Comparison of ENCODE assay signal across 24 cellular contexts in genomic region chr6:5184878-5185277, GRCh38.
DNase-seq lines count a peak whose midpoint lies in the region; ATAC-seq and TF ChIP-seq lines count a peak whose summit lies in the region.
"Had no signal": no experiment of that assay in that cellular context is flagged by ENCODE, and none has a peak within 500 bp of the region (broad histone marks: within the 10 kb centered on the region; RNA-seq: fewer than 3 reads in every experiment).

No MANE protein-coding gene starts in this region.

- H4K20me1 ChIP-seq in GM23338 (replicated peaks; ENCODE audit: insufficient read depth) = no peaks in the 10 kb centered on the region; the same call in none of the 2 replicates

- no peaks in the 10 kb centered on the region for H3K9me2 ChIP-seq in GM23338 (ENCODE audit: insufficient read depth)

- H3K27me3 ChIP-seq in GM23338 (ENCODE audit: insufficient read depth) = no peaks in the 10 kb centered on the region
- H3K27me3 ChIP-seq in right cardiac atrium (ENCODE audit: control insufficient read depth, insufficient read depth) = no peaks in the 10 kb centered on the region
- H3K27me3 ChIP-seq: BE2C, BLaER1 had no signal

- POLR2A ChIA-PET in WTC11 (lab: Charles Lee) = no interaction called here

- H3K36me3 Mint-ChIP-seq in GM23338 (ENCODE audit: low read depth) (no peaks in the 10 kb centered on the region), WTC11 (no peaks in the 10 kb centered on the region), neural crest cell (ENCODE audit: low read depth) (no peaks in the 10 kb centered on the region)

- no peaks in the 10 kb centered on the region for H3F3A ChIP-seq in GM23338 (replicated peaks; ENCODE audit: low read depth)

- WGBS in right cardiac atrium = 92% methylated on average over 9 of the region's 9 CpGs

- no peak for TF ChIP-seq CTCF in GM23338 (conservative IDR thresholded peaks at IDR 0.05; ENCODE audit: low read depth in 2 of 2)
- no peak for TF ChIP-seq CTCF in WTC11 (IDR thresholded peaks at IDR 0.05)
- no peak for TF ChIP-seq CTCF in neural crest cell (conservative IDR thresholded peaks at IDR 0.05)

- H3K27ac Mint-ChIP-seq in GM23338 (no peak overlapping the region), WTC11 (no peak overlapping the region), neural crest cell (ENCODE audit: unreplicated experiment) (peak overlapping the region; percentile 87)
- H3K27ac Mint-ChIP-seq: CD14-positive monocyte; CD8-positive, alpha-beta memory T cell had no signal

- no peak overlapping the region for H3K4me3 Mint-ChIP-seq in GM23338
- no peak overlapping the region for H3K4me3 Mint-ChIP-seq in WTC11
- H3K4me3 Mint-ChIP-seq in neural crest cell = no peak overlapping the region
- H3K4me3 Mint-ChIP-seq: CD14-positive monocyte; CD4-positive, alpha-beta memory T cell; CD4-positive, CD25-positive, alpha-beta regulatory T cell; CD8-positive, alpha-beta memory T cell had no signal

- H3K4me3 ChIP-seq in GM23338 (no peak overlapping the region), right cardiac atrium (ENCODE audit: low read length) (no peak overlapping the region)
- H3K4me3 ChIP-seq: BLaER1, GM12878 had no signal

- no peaks in the 10 kb centered on the region for H3K79me2 ChIP-seq in GM23338 (replicated peaks; ENCODE audit: insufficient read depth)

- no peaks in the 10 kb centered on the region for H3K9me3 ChIP-seq in right cardiac atrium (ENCODE audit: control insufficient read depth, low read length)
- H3K9me3 ChIP-seq: BE2C, BLaER1 had no signal

- DNase-seq in GM23338 (ENCODE audit: low spot score) = peak; percentile 25
- no peak for DNase-seq in WTC11 (ENCODE audit: low spot score)
- DNase-seq in neural crest cell (ENCODE audit: low read depth, low spot score) = no peak
- no peak for DNase-seq in right cardiac atrium
- no peak for DNase-seq in RKO (ENCODE audit: low spot score)
- DNase-seq: 8988T; ACHN; BE2C; C1 segment of cervical spinal cord; CD4-positive, alpha-beta memory T cell; CD4-positive, CD25-positive, alpha-beta regulatory T cell; CD8-positive, alpha-beta memory T cell; COR-L47; DMS 273 treated with DMSO at 0.1 percent for 48 hours; DMS153; DMS53; DMS79; DND-41; EL; GDM1 had no signal

- H3K27me3 Mint-ChIP-seq in GM23338 (ENCODE audit: insufficient read depth, low read depth, poor library complexity) (peaks cover 5% of the 10 kb centered on the region), WTC11 (ENCODE audit: low read depth) (no peaks in the 10 kb centered on the region), neural crest cell (ENCODE audit: low read depth) (no peaks in the 10 kb centered on the region)
- H3K27me3 Mint-ChIP-seq: CD4-positive, alpha-beta memory T cell; CD4-positive, CD25-positive, alpha-beta regulatory T cell; CD8-positive, alpha-beta memory T cell had no signal

- H3K36me3 ChIP-seq in GM23338 (ENCODE audit: insufficient read depth) = no peaks in the 10 kb centered on the region
- H3K36me3 ChIP-seq: BE2C, BLaER1 had no signal

- H3K9me3 Mint-ChIP-seq in GM23338 (no peaks in the 10 kb centered on the region), WTC11 (no peaks in the 10 kb centered on the region), neural crest cell (no peaks in the 10 kb centered on the region)
- H3K9me3 Mint-ChIP-seq: CD14-positive monocyte; CD4-positive, alpha-beta memory T cell; CD4-positive, CD25-positive, alpha-beta regulatory T cell; CD8-positive, alpha-beta memory T cell had no signal

- no peak overlapping the region for H2AFZ ChIP-seq in GM23338

- peak; percentile 62 for ATAC-seq in GM23338
- peak; percentile 59 for ATAC-seq in WTC11
- no peak for ATAC-seq in HG02642 (IDR thresholded peaks at IDR 0.05; ENCODE audit: poor library complexity, unreplicated experiment)
- ATAC-seq in right cardiac atrium = no peak
- ATAC-seq: GM12878 had no signal

- H3K4me1 ChIP-seq in GM23338 (ENCODE audit: insufficient read depth) (no peaks in the 10 kb centered on the region), right cardiac atrium (ENCODE audit: control insufficient read depth, insufficient read depth, low read length) (no peaks in the 10 kb centered on the region)
- H3K4me1 ChIP-seq: BE2C, BLaER1 had no signal

- no peak overlapping the region for H3K4me2 ChIP-seq in GM23338
- H3K4me2 ChIP-seq: BLaER1 had no signal

- CTCF ChIA-PET in WTC11 (lab: Charles Lee) = interaction anchor here (0.6 to 2.3 kb wide), 2 partner anchors 10 to 30 kb away, joined by 4 to 12 read pairs; no protein-coding TSS in a partner anchor

- H3K27ac ChIP-seq in GM23338 (ENCODE audit: low read depth) (no peak overlapping the region), right cardiac atrium (ENCODE audit: low read length) (no peak overlapping the region)
- H3K27ac ChIP-seq: BLaER1 had no signal

- intact Hi-C loops in right cardiac atrium (cut with DNase I) = no loop called here

- H3K4me1 Mint-ChIP-seq in GM23338 (peaks cover 12% of the 10 kb centered on the region), WTC11 (peaks cover 10% of the 10 kb centered on the region), neural crest cell (no peaks in the 10 kb centered on the region)

TF ChIP-seq in GM23338, 12 proteins besides CTCF, POLR2A, EP300 and RAD21:
- TF ChIP-seq CREB1 (CRISPR knock-in tag; IDR thresholded peaks at IDR 0.05; ENCODE audit: low read depth) = no peak
- TF ChIP-seq ZNF331 (CRISPR knock-in tag; IDR thresholded peaks at IDR 0.05; ENCODE audit: low read depth) = no peak

TF ChIP-seq in WTC11, 78 proteins besides CTCF, POLR2A, EP300 and RAD21 (continues in another document):
- no peak for TF ChIP-seq GTF2I (CRISPR knock-in tag; conservative IDR thresholded peaks at IDR 0.05)
- no peak for TF ChIP-seq SMAD3 (CRISPR knock-in tag; IDR thresholded peaks at IDR 0.05; ENCODE audit: borderline replicate concordance)
- no peak for TF ChIP-seq RORB (CRISPR knock-in tag; IDR thresholded peaks at IDR 0.05)
- TF ChIP-seq FOXP4 (CRISPR knock-in tag; IDR thresholded peaks at IDR 0.05) = no peak
- no peak for TF ChIP-seq IRF2 (CRISPR knock-in tag; IDR thresholded peaks at IDR 0.05; ENCODE audit: borderline replicate concordance, low read depth)
- no peak for TF ChIP-seq PRRX2 (CRISPR knock-in tag; IDR thresholded peaks at IDR 0.05)
- TF ChIP-seq USF2 (CRISPR knock-in tag; IDR thresholded peaks at IDR 0.05) = no peak
- no peak for TF ChIP-seq ZNF425 (CRISPR knock-in tag; conservative IDR thresholded peaks at IDR 0.05)
- no peak for TF ChIP-seq E2F5 (CRISPR knock-in tag; IDR thresholded peaks at IDR 0.05)
- no peak for TF ChIP-seq JAZF1 (CRISPR knock-in tag; IDR thresholded peaks at IDR 0.05)
- no peak for TF ChIP-seq NR1H2 (CRISPR knock-in tag; IDR thresholded peaks at IDR 0.05)
- TF ChIP-seq MYBL2 (CRISPR knock-in tag; IDR thresholded peaks at IDR 0.05) = no peak
- no peak for TF ChIP-seq ZNF121 (CRISPR knock-in tag; IDR thresholded peaks at IDR 0.05)
- TF ChIP-seq ZNF317 (CRISPR knock-in tag; IDR thresholded peaks at IDR 0.05; ENCODE audit: borderline replicate concordance, low read depth) = no peak
- no peak for TF ChIP-seq NFATC4 (CRISPR knock-in tag; IDR thresholded peaks at IDR 0.05)
- TF ChIP-seq SMAD4 (CRISPR knock-in tag; IDR thresholded peaks at IDR 0.05) = no peak

Comparison
In these comparisons a context has a peak if more than half of its experiments do, and no peak if none do; other contexts are left out.
1. ATAC-seq: peak in GM23338 (single experiment) and WTC11 (single experiment); none in HG02642 (single experiment) and right cardiac atrium (0 of 2).